Comparison of ENCODE assay signal across 16 cellular contexts in the genomic region with DNA sequence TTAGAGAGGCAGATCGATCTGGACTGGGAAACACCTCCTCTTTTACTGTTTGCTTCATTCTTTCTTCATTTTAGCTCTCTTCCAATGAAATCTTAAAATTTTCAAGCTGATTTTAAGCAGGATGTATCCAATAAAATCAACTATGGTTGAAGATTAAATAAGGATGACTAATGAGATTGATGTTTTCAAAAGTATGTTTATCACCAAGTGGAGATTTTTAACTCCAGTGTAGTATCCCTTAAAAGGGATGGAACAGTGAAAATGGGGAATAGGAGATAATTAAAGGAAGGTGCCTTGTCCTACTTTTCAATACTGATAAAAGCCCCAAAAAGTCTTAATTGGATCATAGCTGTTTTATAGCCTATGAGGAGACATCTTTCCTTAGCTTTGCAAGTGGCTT. TPM values are rescaled to one million over a fixed set of nuclear protein-coding genes. Genes with fewer than 3 reads are reported as not detected.
"Had no signal": no experiment of that assay in that cellular context is flagged by ENCODE, and none has a peak within 500 bp of the region (broad histone marks: within the 10 kb centered on the region; RNA-seq: fewer than 3 reads in every experiment).

No MANE protein-coding gene starts in this region.

- H3K27me3 ChIP-seq: hepatocyte, pancreas had no signal

- H3K79me2 ChIP-seq: hepatocyte had no signal

- ATAC-seq: activated T-cell treated with anti-CD3 and anti-CD28 coated beads, Interleukin-2, amount 50 U/mL, for 72 hours; pancreas; stimulated activated naive CD8-positive, alpha-beta T cell treated with anti-CD3 and anti-CD28 coated beads, Interleukin-15, amount 100 ng/mL, for 72 hours had no signal

- H3K4me3 ChIP-seq: hepatocyte, pancreas had no signal

- H3K36me3 ChIP-seq: pancreas had no signal

- H3K27ac ChIP-seq: hepatocyte, pancreas had no signal

- H3K4me2 ChIP-seq: hepatocyte had no signal

- DNase-seq: activated CD4-positive, alpha-beta memory T cell treated with anti-CD3 and anti-CD28 coated beads for 36 hours; activated CD4-positive, alpha-beta T cell treated with anti-CD3 and anti-CD28 coated beads for 1 hour; activated gamma-delta T cell treated with Interleukin-2 at 50 U/mL for 16 hours; activated naive CD8-positive, alpha-beta T cell treated with anti-CD3 and anti-CD28 coated beads for 36 hours; activated T-cell treated with anti-CD3 and anti-CD28 coated beads, Interleukin-2, amount 50 U/mL, for 72 hours; aorta; pancreas; stimulated activated CD4-positive, alpha-beta T cell treated with anti-CD3 and anti-CD28 coated beads, Interleukin-4, amount 100 ng/mL, for 4 hours; stimulated activated naive CD8-positive, alpha-beta T cell treated with anti-CD3 and anti-CD28 coated beads, Interleukin-15, amount 100 ng/mL, for 72 hours; T-helper 9 cell had no signal

- H3K9me3 ChIP-seq: pancreas had no signal

- H3K4me1 ChIP-seq: pancreas had no signal

- H2AFZ ChIP-seq: hepatocyte had no signal

RNA-seq across cellular contexts. Expression of gene LIPF, which starts 11.6 kb away (rescaled TPM):
- total RNA-seq: activated CD4-positive, alpha-beta memory T cell treated with anti-CD3 and anti-CD28 coated beads for 36 hours; activated naive CD8-positive, alpha-beta T cell treated with anti-CD3 and anti-CD28 coated beads for 36 hours; activated T-cell treated with anti-CD3 and anti-CD28 coated beads, Interleukin-2, amount 50 U/mL, for 72 hours; aorta; kidney epithelial cell; liver; neural crest cell; pancreas; skeletal muscle tissue; urinary bladder had no signal
- polyA plus RNA-seq: hepatocyte, liver, urinary bladder had no signal

RNA-seq across cellular contexts. Expression of gene LIPK, which starts 53.4 kb away (rescaled TPM):
- total RNA-seq: activated CD4-positive, alpha-beta memory T cell treated with anti-CD3 and anti-CD28 coated beads for 36 hours; activated naive CD8-positive, alpha-beta T cell treated with anti-CD3 and anti-CD28 coated beads for 36 hours; activated T-cell treated with anti-CD3 and anti-CD28 coated beads, Interleukin-2, amount 50 U/mL, for 72 hours; aorta; hepatocyte; kidney epithelial cell; liver; neural crest cell; pancreas; skeletal muscle tissue; urinary bladder had no signal
- polyA plus RNA-seq: aorta, hepatocyte, liver, pancreas, urinary bladder had no signal
